In genomic region chr5:149175346-149176113, GRCh38 we compare ENCODE assay signal across 12 cellular contexts. TPM values are rescaled to one million over a fixed set of nuclear protein-coding genes. Genes with fewer than 3 reads are reported as not detected.
A peak's percentile ranks its signal among the peaks of the same experiment; 100 is the strongest.
DNase-seq lines count a peak whose midpoint lies in the region; ATAC-seq, FAIRE-seq and TF ChIP-seq lines count a peak whose summit lies in the region.
"Had no signal": no experiment of that assay in that cellular context is flagged by ENCODE, and none has a peak within 500 bp of the region (broad histone marks: within the 10 kb centered on the region; RNA-seq: fewer than 3 reads in every experiment).

No MANE protein-coding gene starts in this region.

- no peaks in the 10 kb centered on the region for H3K79me2 ChIP-seq in K562 (ENCODE audit: control insufficient read depth, insufficient read depth, low read length)

- intact Hi-C loops in K562 (cut with micrococcal nuclease) (no loop called here), heart right ventricle (cut with DNase I) (loop anchor here in 6 of 10 donors (2.0 to 5.0 kb wide), 2 partner anchors 33 to 41 kb away; partner anchors contain the start of gene ABLIM3 (in 5 of the 6)), posterior vena cava (cut with DNase I) (loop anchor here in 1 of 2 donors (5.0 kb wide), 1 partner anchor 568 kb away; no protein-coding TSS in a partner anchor)

- H3K4me1 ChIP-seq in K562 (replicated peaks in 1 of 2; ENCODE audit: control insufficient read depth in 2 of 2, insufficient read depth in 2 of 2, low read length in 2 of 2), result no peaks in the 10 kb centered on the region
- H3K4me1 ChIP-seq in heart right ventricle, result peaks cover 9 to 100% (median 85%) of the 10 kb centered on the region in 9 donors

- TF ChIP-seq EP300 in K562 (IDR thresholded peaks at IDR 0.05; ENCODE audit: low read length), result no peak

- H3K36me3 ChIP-seq in K562 (ENCODE audit: control insufficient read depth, insufficient read depth, low read length), result no peaks in the 10 kb centered on the region
- peaks cover 0 to under 1% (median 0%) of the 10 kb centered on the region in 9 donors for H3K36me3 ChIP-seq in heart right ventricle

- TF ChIP-seq RAD21 in K562 (CRISPR knock-in tag; conservative IDR thresholded peaks at IDR 0.05 in 1 of 2, IDR thresholded peaks at IDR 0.05 in 1 of 2), result no peak

- no peak overlapping the region for H3K9ac ChIP-seq in K562 (ENCODE audit: insufficient read depth in 1 of 2, low read depth in 2 of 2, low read length in 2 of 2)

- no peak overlapping the region for H2AFZ ChIP-seq in K562 (ENCODE audit: low read depth, low read length)

- FAIRE-seq in K562 (lab: Jason Lieb, UNC), result no peak
- FAIRE-seq: small intestine had no signal

- H3K4me3 ChIP-seq in AG04450 (ENCODE audit: low read depth, low read length) (no peak overlapping the region), K562 (no peak overlapping the region), heart right ventricle (no peak overlapping the region)

- ATAC-seq in K562 (no peak), heart right ventricle (peak; percentile 60 to 91 (median 82))

- CTCF ChIA-PET in AG04450 (lab: Charles Lee) (interaction anchor here (0.8 to 1.8 kb wide), 3 partner anchors 9 to 93 kb away, joined by 3 to 9 read pairs (median 5); partner anchors contain the start of gene ABLIM3), K562 (lab: Yijun Ruan, JAX; ENCODE audit: low intra/inter-chr PET ratio) (no interaction called here)

- no peak for TF ChIP-seq CTCF in AG04450 (IDR thresholded peaks at IDR 0.05; ENCODE audit: low read depth, low read length)
- TF ChIP-seq CTCF in K562 (IDR thresholded peaks at IDR 0.05 in 2 of 3, conservative IDR thresholded peaks at IDR 0.05 in 1 of 3; ENCODE audit: insufficient read depth in 2 of 3, low read depth in 1 of 3, low read length in 3 of 3), result no peak
- TF ChIP-seq CTCF in heart right ventricle (IDR thresholded peaks at IDR 0.05), result no peak

- POLR2A ChIA-PET in AG04450 (lab: Yijun Ruan, JAX) (interaction anchor here (0.7 kb wide), 1 partner anchor 37 kb away, joined by 3 read pairs; no protein-coding TSS in a partner anchor), K562 (lab: Yijun Ruan, JAX) (interaction anchor here (1.0 kb wide), 1 partner anchor 8 kb away, joined by 3 read pairs; no protein-coding TSS in a partner anchor)

- H3K27me3 ChIP-seq in AG04450 (ENCODE audit: control insufficient read depth, insufficient read depth, low read length), result no peaks in the 10 kb centered on the region
- peaks cover 6 to 36% of the 10 kb centered on the region in 2 experiments for H3K27me3 ChIP-seq in K562 (ENCODE audit: control insufficient read depth in 2 of 2, insufficient read depth in 2 of 2, low read length in 2 of 2)
- no peaks in the 10 kb centered on the region for H3K27me3 ChIP-seq in heart right ventricle

- in situ Hi-C loops in K562 (cut with MboI), result no loop called here

- H3K9me1 ChIP-seq in K562 (ENCODE audit: control insufficient read depth, insufficient read depth, low read length), result no peaks in the 10 kb centered on the region

- no TSS peak for BruUV-seq in K562 (replicated peaks; lab: Mats Ljungman, UMichigan)

- no peak overlapping the region for H3K4me2 ChIP-seq in K562 (ENCODE audit: insufficient read depth, low read length)

- H3K9me3 ChIP-seq in AG04450 (ENCODE audit: control insufficient read depth, insufficient read depth, low read length) (no peaks in the 10 kb centered on the region), K562 (replicated peaks; ENCODE audit: control insufficient read depth, insufficient read depth, low read depth, low read length) (no peaks in the 10 kb centered on the region), heart right ventricle (no peaks in the 10 kb centered on the region)

- WGBS in K562 (ENCODE audit: insufficient coverage, low coverage, missing lambda C conversion rate), result 8% methylated on average over 11 of the region's 12 CpGs
- 16 to 26% methylated on average over 12 of the region's 12 CpGs for WGBS in heart right ventricle, 2 donors

- H4K20me1 ChIP-seq in K562 (replicated peaks; ENCODE audit: control insufficient read depth, insufficient read depth, low read length), result no peaks in the 10 kb centered on the region

- no peak for DNase-seq in AG04450 (ENCODE audit: low read depth, low spot score)
- DNase-seq in K562 (ENCODE audit: extremely low read depth in 1 of 4, low spot score in 3 of 4), result no peak
- DNase-seq in heart right ventricle, result peak; percentile 67 to 75
- peak; percentile 81 for DNase-seq in posterior vena cava (ENCODE audit: low spot score)
- no peak for DNase-seq in stimulated activated CD4-positive, alpha-beta T cell treated with anti-CD3 and anti-CD28 coated beads, Interleukin-12 subunit alpha, Interleukin-12 subunit beta, amount 100 ng/mL, for 4 hours
- DNase-seq in effector CD4-positive, alpha-beta T cell, result no peak
- DNase-seq in iPS-NIHi11 (ENCODE audit: low spot score), result no peak
- DNase-seq in HCEC 1CT, result no peak
- DNase-seq: endodermal cell, NCI-H1417 treated with DMSO at 0.1 percent for 48 hours, NCI-H748 treated with DMSO at 0.1 percent for 48 hours, small intestine had no signal

- no peak for TF ChIP-seq POLR2A in K562 (conservative IDR thresholded peaks at IDR 0.05)

- peak overlapping the region; percentile 92 for H3K27ac ChIP-seq in AG04450 (ENCODE audit: low read depth, low read length)
- no peak overlapping the region for H3K27ac ChIP-seq in K562 (ENCODE audit: extremely low read depth, low read depth, low read length)
- peak overlapping the region; percentile 73 to 92 (median 82) for H3K27ac ChIP-seq in heart right ventricle

TF ChIP-seq in K562, 482 proteins besides CTCF, POLR2A, EP300 and RAD21:
- no peak for TF ChIP-seq ETS1 (conservative IDR thresholded peaks at IDR 0.05; ENCODE audit: control insufficient read depth, low read depth, low read length)
- 0 out of 2 replicates have a peak, but pooled peaks have one; percentile 19 for TF ChIP-seq VEZF1 (CRISPR knock-in tag; IDR thresholded peaks at IDR 0.05)

RNA-seq across cellular contexts. Expression of gene ABLIM3, which starts 34.2 kb away (rescaled TPM):
- polyA plus RNA-seq in AG04450 (2011; rRNA removed) (52.6 and 60.6 TPM in 2 replicates), K562 (2011; rRNA removed) (0.03 TPM in 2 replicates), K562 (2014; fragmentation: Illumina TruSeq; extraction: Trizol) (0.19 and 0.26 TPM in 2 replicates), K562 (2014; fragmentation: Nextera tagmentation; extraction: Ambion mirVana) (under 1 TPM; 0.08 to 0.10 TPM), K562 (2014; rRNA removed) (0.15 and 0.22 TPM in 2 replicates), heart right ventricle (10 to 100 TPM; 53.6 to 54.1 TPM)
- polyA minus RNA-seq in AG04450 (2011; rRNA and poly(A)+ RNA removed), result 90.4 and 128 TPM in 2 replicates
- total RNA-seq in K562 (2011; cell fraction: chromatin; rRNA removed; ENCODE audit: low replicate concordance), result 0.44 and 0.48 TPM in 2 replicates
- total RNA-seq in K562 (2011; cell fraction: nucleolus; rRNA removed), result 0.26 and 0.50 TPM in 2 replicates
- 0.23 and 0.29 TPM in 2 replicates for total RNA-seq in K562 (2011; cell fraction: nucleoplasm; rRNA removed)
- total RNA-seq in K562 (2014; rRNA removed) (0.08 and 0.14 TPM in 2 replicates), K562 (2014; rRNA removed; fragmentation: Illumina TruSeq; extraction: Trizol) (0.11 and 0.13 TPM in 2 replicates), K562 (2015; rRNA removed; fragmentation: Illumina TruSeq; extraction: Trizol) (0.04 and 0.08 TPM in 2 replicates), K562 (2021) (0.34 and 0.38 TPM in 2 replicates), heart right ventricle (100 to 1,000 TPM in 7 of 10 donors, 10 to 100 TPM in 3; 66.8 to 189 (median 106) TPM), posterior vena cava (10 to 100 TPM; 31.4 to 45.4 TPM)
- polyA plus RNA-seq in K562 (2011; cell fraction: cytosol; rRNA removed), result 0.07 TPM in 1 of 2 replicates, not detected in the other
- polyA plus RNA-seq in K562 (2011; cell fraction: nucleus; rRNA removed), result 0.10 TPM in 1 of 2 replicates, not detected in the other
- 0.46 and 7.8 TPM in 2 replicates for polyA plus RNA-seq in K562 (2012)
- 0.11 TPM in 1 of 2 replicates, not detected in the other for polyA minus RNA-seq in K562 (2011; rRNA and poly(A)+ RNA removed)
- polyA minus RNA-seq in K562 (2011; cell fraction: cytosol; rRNA and poly(A)+ RNA removed), result not detected in 2 replicates
- not detected in 2 replicates for polyA minus RNA-seq in K562 (2011; cell fraction: nucleus; rRNA and poly(A)+ RNA removed)

Comparison
In these comparisons a context has a peak if more than half of its experiments do, and no peak if none do; other contexts are left out.
1. DNase-seq: peak in heart right ventricle (2 of 2) and posterior vena cava (single experiment); none in AG04450 (single experiment), K562 (0 of 4), stimulated activated CD4-positive, alpha-beta T cell treated with anti-CD3 and anti-CD28 coated beads, Interleukin-12 subunit alpha, Interleukin-12 subunit beta, amount 100 ng/mL, for 4 hours (single experiment), effector CD4-positive, alpha-beta T cell (single experiment), iPS-NIHi11 (single experiment) and HCEC 1CT (single experiment).
2. RNA of gene ABLIM3, which starts 34.2 kb away (total RNA-seq): 66.8 to 189 TPM in heart right ventricle and 31.4 to 45.4 TPM in posterior vena cava; 0.04 to 0.50 TPM in K562; every median in the first group is over 10 times any median in the second.